9 cellular contexts compared by ENCODE assay signal in the genomic region with DNA sequence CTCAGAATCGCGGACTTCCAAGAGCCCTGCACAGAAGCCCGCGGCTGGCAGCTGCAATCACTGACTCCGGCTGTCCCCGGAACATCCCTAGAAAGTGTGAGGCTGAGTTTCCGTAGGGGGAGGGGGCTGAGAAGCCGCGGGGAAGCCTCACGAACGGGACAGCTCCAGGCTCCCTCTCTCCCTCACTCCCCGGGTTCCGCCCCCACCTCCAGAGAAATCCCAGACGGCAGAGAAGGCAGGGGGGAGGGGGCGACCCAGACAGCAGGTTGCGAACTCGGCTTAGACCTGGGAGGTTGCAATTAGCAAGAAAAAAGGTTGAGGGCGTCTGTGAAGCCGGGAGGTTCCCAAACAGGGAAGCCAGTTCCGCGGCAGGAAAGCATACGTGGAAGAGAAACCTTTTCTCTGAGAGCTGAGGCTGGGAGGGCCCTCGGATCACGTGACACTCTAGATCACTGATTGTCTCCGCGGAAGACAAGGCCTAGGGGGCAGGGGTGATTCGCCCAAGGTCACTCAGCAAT.
DNase-seq lines count a peak whose midpoint lies in the region; ATAC-seq, FAIRE-seq and TF ChIP-seq lines count a peak whose summit lies in the region.
"Had no signal": no experiment of that assay in that cellular context is flagged by ENCODE, and none has a peak within 500 bp of the region (broad histone marks: within the 10 kb centered on the region; RNA-seq: fewer than 3 reads in every experiment).

No MANE protein-coding gene starts in this region.

- H3K27ac ChIP-seq in small intestine (ENCODE audit: low read depth in 1 of 2, low read length in 1 of 2): no peak overlapping the region
- H3K27ac ChIP-seq: transverse colon had no signal

- H3K9me3 ChIP-seq in iPS-15b (ENCODE audit: control insufficient read depth, insufficient read depth, low read length) (no peaks in the 10 kb centered on the region), small intestine (ENCODE audit: control insufficient read depth, low read depth) (no peaks in the 10 kb centered on the region)
- H3K9me3 ChIP-seq: transverse colon had no signal

- peak overlapping the region; percentile 15 for H3K4me3 ChIP-seq in AG09309 (ENCODE audit: control insufficient read depth, low read depth, low read length)
- peak overlapping the region; percentile 63 for H3K4me3 ChIP-seq in iPS-15b (ENCODE audit: low read depth, low read length)
- no peak overlapping the region for H3K4me3 ChIP-seq in small intestine (ENCODE audit: low read depth in 1 of 2, low read length in 2 of 2)

- 1 to 4% (median 2%) methylated on average over 27 of the region's 27 CpGs for WGBS in small intestine, 3 donors

- peaks cover 2% of the 10 kb centered on the region for H3K36me3 ChIP-seq in iPS-15b (ENCODE audit: control insufficient read depth, insufficient read depth, low read length)
- H3K36me3 ChIP-seq in small intestine (ENCODE audit: control insufficient read depth in 2 of 2, insufficient read depth in 2 of 2, low read length in 2 of 2): no peaks in the 10 kb centered on the region
- H3K36me3 ChIP-seq: transverse colon had no signal

- TF ChIP-seq CTCF in AG09309 (IDR thresholded peaks at IDR 0.05; ENCODE audit: control insufficient read depth, insufficient read depth, low read depth, low read length, missing control alignments): no peak

- no peak overlapping the region for H3K9ac ChIP-seq in iPS-15b (ENCODE audit: low read depth, low read length)

- H3K4me1 ChIP-seq in iPS-15b (ENCODE audit: control insufficient read depth, insufficient read depth, low read length) (peaks cover 10% of the 10 kb centered on the region), small intestine (ENCODE audit: control insufficient read depth in 2 of 2, insufficient read depth in 1 of 2, low read depth in 1 of 2, low read length in 1 of 2) (peaks cover 0 to 5% of the 10 kb centered on the region in 2 donors)

- H3K27me3 ChIP-seq in iPS-15b (ENCODE audit: control insufficient read depth, insufficient read depth, low read length) (peaks cover 20% of the 10 kb centered on the region), small intestine (ENCODE audit: control insufficient read depth in 2 of 2, insufficient read depth in 2 of 2, low read length in 2 of 2) (peaks cover 3 to 7% of the 10 kb centered on the region in 2 donors)

- ATAC-seq in GM21526 (IDR thresholded peaks at IDR 0.05; ENCODE audit: low FRiP score, unreplicated experiment): no peak

- DNase-seq in AG09309 (ENCODE audit: low read depth) (no peak), HuH-7 (ENCODE audit: low spot score) (peak; percentile 17), NCI-H82 treated with DMSO at 0.1 percent for 48 hours (lab: John Stamatoyannopoulos, UW; ENCODE audit: unreplicated experiment) (peak; percentile 77), small intestine (no peak), RCC 7860 (ENCODE audit: low spot score) (no peak)
- no peak for DNase-seq in stimulated activated CD4-positive, alpha-beta T cell treated with anti-CD3 and anti-CD28 coated beads, Interleukin-2, amount 100 ng/mL, for 24 hours

- FAIRE-seq in small intestine (lab: Jason Lieb, UNC): no peak
- FAIRE-seq in RCC 7860 (lab: Jason Lieb, UNC): no peak

Comparison
In these comparisons a context has a peak if more than half of its experiments do, and no peak if none do; other contexts are left out.
1. DNase-seq: peak in HuH-7 (single experiment) and NCI-H82 treated with DMSO at 0.1 percent for 48 hours (single experiment); none in AG09309 (single experiment), small intestine (single experiment), stimulated activated CD4-positive, alpha-beta T cell treated with anti-CD3 and anti-CD28 coated beads, Interleukin-2, amount 100 ng/mL, for 24 hours (0 of 2) and RCC 7860 (single experiment).
2. H3K4me3 ChIP-seq: peak in AG09309 (single experiment) and iPS-15b (single experiment); none in small intestine (0 of 2).